ENCODE assay signal across 8 cellular contexts in genomic region chr6:4805553-4806307, GRCh38. TPM values are rescaled to one million over a fixed set of nuclear protein-coding genes. Genes with fewer than 3 reads are reported as not detected.
DNase-seq lines count a peak whose midpoint lies in the region; ATAC-seq and TF ChIP-seq lines count a peak whose summit lies in the region.

No MANE protein-coding gene starts in this region.

- H3K9me3 ChIP-seq in left ventricle myocardium inferior (replicated peaks), result peaks cover 8% of the 10 kb centered on the region

- intact Hi-C loops in Right ventricle myocardium inferior (cut with DNase I), result no loop called here
- intact Hi-C loops in cardiac septum (cut with DNase I), result loop anchor here (10.0 kb wide), 1 partner anchor 451 kb away; no protein-coding TSS in a partner anchor
- intact Hi-C loops in left ventricle myocardium inferior (cut with micrococcal nuclease), result no loop called here

- H3K27me3 ChIP-seq in left ventricle myocardium inferior (ENCODE audit: low read depth), result no peaks in the 10 kb centered on the region

- ATAC-seq in Right ventricle myocardium inferior, result peak; percentile 65
- ATAC-seq in GM21786 (IDR thresholded peaks at IDR 0.05; ENCODE audit: unreplicated experiment), result no peak

- H3K27ac ChIP-seq in left ventricle myocardium inferior (replicated peaks), result no peak overlapping the region

- H3K36me3 ChIP-seq in left ventricle myocardium inferior, result no peaks in the 10 kb centered on the region

- peak; percentile 68 for TF ChIP-seq CTCF in left ventricle myocardium inferior (IDR thresholded peaks at IDR 0.05; ENCODE audit: borderline replicate concordance)
- peak; percentile 94 for TF ChIP-seq CTCF in retinal pigment epithelial cell (conservative IDR thresholded peaks at IDR 0.05; ENCODE audit: low read depth, low read length)

- DNase-seq in Right ventricle myocardium inferior (ENCODE audit: missing footprints) (peak; percentile 65), cardiac septum (ENCODE audit: low spot score) (no peak), NCI-H128 (lab: John Stamatoyannopoulos, UW; ENCODE audit: unreplicated experiment) (peak; percentile 8), left ventricle myocardium inferior (peak; percentile 31), retinal pigment epithelial cell (ENCODE audit: low read depth) (peak; percentile 25), GM19238 (ENCODE audit: insufficient read length, low spot score) (no peak)
- peak; percentile 21 for DNase-seq in activated CD4-positive, alpha-beta T cell treated with anti-CD3 and anti-CD28 coated beads, Interleukin-2, amount 50 U/mL, for 1 hour

- H3K4me3 ChIP-seq in left ventricle myocardium inferior (no peak overlapping the region), retinal pigment epithelial cell (ENCODE audit: low read length) (peak overlapping the region; percentile 24)

- peaks cover 66% of the 10 kb centered on the region for H3K4me1 ChIP-seq in left ventricle myocardium inferior

RNA-seq across cellular contexts. Expression of gene CDYL, which starts 29.5 kb away (rescaled TPM):
- total RNA-seq in Right ventricle myocardium inferior, result 32.1 TPM
- total RNA-seq in cardiac septum, result 36.3 TPM
- total RNA-seq in left ventricle myocardium inferior, result 27.7 TPM

Comparison
In these comparisons a context has a peak if more than half of its experiments do, and no peak if none do; other contexts are left out.
1. DNase-seq: peak in Right ventricle myocardium inferior (single experiment), NCI-H128 (single experiment), activated CD4-positive, alpha-beta T cell treated with anti-CD3 and anti-CD28 coated beads, Interleukin-2, amount 50 U/mL, for 1 hour (single experiment), left ventricle myocardium inferior (single experiment) and retinal pigment epithelial cell (single experiment); none in cardiac septum (single experiment) and GM19238 (single experiment).